ENCODE assay signal across 22 cellular contexts in the genomic region with DNA sequence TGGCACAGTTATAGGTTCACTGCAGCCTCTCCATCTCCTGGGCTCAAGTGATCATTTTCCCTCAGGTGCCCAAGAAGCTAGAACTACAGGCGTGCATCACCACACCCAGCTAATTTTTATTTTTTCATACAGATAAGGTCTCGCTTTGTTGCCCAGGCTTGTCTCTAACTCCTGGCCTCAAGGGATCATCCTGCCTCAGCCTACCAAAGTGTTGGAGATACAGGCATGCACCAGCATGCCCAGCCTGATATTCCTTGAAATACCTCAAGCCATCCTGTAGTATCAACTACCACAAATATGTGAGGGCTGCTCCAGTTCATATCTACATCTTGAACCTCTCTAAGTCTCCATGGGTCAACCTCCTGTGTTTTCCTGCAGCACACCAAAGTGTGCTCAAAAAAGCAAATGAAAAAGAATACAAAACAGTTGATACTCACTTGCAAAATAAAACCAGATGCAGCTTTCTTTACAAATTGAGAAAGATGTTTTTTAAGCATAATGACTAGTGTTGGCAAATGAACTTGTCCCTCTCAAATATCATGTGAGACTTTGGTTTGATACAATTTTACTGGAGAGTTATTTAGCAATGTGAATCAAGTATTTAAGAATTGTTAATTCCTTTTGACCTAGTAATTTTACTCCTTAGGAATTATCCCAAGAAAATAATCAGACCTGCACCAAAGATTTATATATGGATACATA.
DNase-seq lines count a peak whose midpoint lies in the region; ATAC-seq and TF ChIP-seq lines count a peak whose summit lies in the region.
"Had no signal": no experiment of that assay in that cellular context is flagged by ENCODE, and none has a peak within 500 bp of the region (broad histone marks: within the 10 kb centered on the region; RNA-seq: fewer than 3 reads in every experiment).

No MANE protein-coding gene starts in this region.

- 100% methylated on average over 2 of the region's 2 CpGs; no CpG with 5 or more reads in 1 of the 2 experiments for WGBS in IMR-90 (ENCODE audit: extremely low coverage in 2 of 2, insufficient read length in 1 of 2), 2 experiments

- no peaks in the 10 kb centered on the region for H3K36me3 ChIP-seq in IMR-90 (ENCODE audit: control insufficient read depth, insufficient read depth, low read length)
- H3K36me3 ChIP-seq: BE2C had no signal

- no peaks in the 10 kb centered on the region for H3K9me3 ChIP-seq in IMR-90 (ENCODE audit: control insufficient read depth, insufficient read depth, low read length)
- H3K9me3 ChIP-seq: A549, BE2C had no signal

- no peak overlapping the region for H4K91ac ChIP-seq in IMR-90 (ENCODE audit: insufficient read depth, low read depth, low read length)

- BruUV-seq in IMR-90 (replicated peaks; lab: Mats Ljungman, UMichigan) = no TSS peak

- H3K9me3 Mint-ChIP-seq in nephron progenitor cell = peaks cover 12% of the 10 kb centered on the region
- H3K9me3 Mint-ChIP-seq: CD4-positive, alpha-beta T cell had no signal

- no peaks in the 10 kb centered on the region for H4K20me1 ChIP-seq in IMR-90 (ENCODE audit: insufficient read depth, low read length)

- POLR2A ChIA-PET in IMR-90 (lab: Charles Lee; ENCODE audit: unreplicated experiment) = no interaction called here

- H3K27ac Mint-ChIP-seq in nephron progenitor cell = peak overlapping the region; percentile 77
- H3K27ac Mint-ChIP-seq: CD4-positive, alpha-beta T cell had no signal

- TF ChIP-seq CTCF in AG10803 (conservative IDR thresholded peaks at IDR 0.05; ENCODE audit: low read length) = no peak
- no peak for TF ChIP-seq CTCF in IMR-90 (conservative IDR thresholded peaks at IDR 0.05; ENCODE audit: low read depth, low read length)
- TF ChIP-seq CTCF in epithelial cell of esophagus (IDR thresholded peaks at IDR 0.05; ENCODE audit: insufficient read depth, low read depth, low read length, missing control alignments) = no peak
- no peak for TF ChIP-seq CTCF in nephron progenitor cell (IDR thresholded peaks at IDR 0.05)
- no peak for TF ChIP-seq CTCF in GM13977 (IDR thresholded peaks at IDR 0.05; ENCODE audit: extremely low read depth, insufficient read depth, missing control alignments)

- in situ Hi-C loops in IMR-90 (cut with MboI; ENCODE audit: low sequenced_read_pairs) = loop anchor here (25.0 kb wide), 1 partner anchor 620 kb away; no protein-coding TSS in a partner anchor
- in situ Hi-C loops in GM13977 (cut with MboI; ENCODE audit: low pct_unique_long_range_greater_than_20kb, low sequenced_read_pairs, unreplicated experiment) = loop anchor here (25.0 kb wide), 1 partner anchor 620 kb away; no protein-coding TSS in a partner anchor

- no peak overlapping the region for H3K56ac ChIP-seq in IMR-90 (ENCODE audit: extremely low read depth, insufficient read depth, low read length)

- H3K4me1 ChIP-seq in IMR-90 (ENCODE audit: control insufficient read depth, insufficient read depth, low read length) = peaks cover 17% of the 10 kb centered on the region

- no peak for TF ChIP-seq RAD21 in IMR-90 (IDR thresholded peaks at IDR 0.05; ENCODE audit: low read length)

- intact Hi-C loops in IMR-90 (cut with micrococcal nuclease) = loop anchor here (5.0 to 10.0 kb wide), 2 partner anchors 90 to 728 kb away; no protein-coding TSS in a partner anchor

- no peak overlapping the region for H3K4me3 ChIP-seq in AG10803 (ENCODE audit: low read length)
- H3K4me3 ChIP-seq in IMR-90 (ENCODE audit: insufficient read depth, low read depth, low read length) = no peak overlapping the region
- no peak overlapping the region for H3K4me3 ChIP-seq in epithelial cell of esophagus (ENCODE audit: low read length)
- H3K4me3 ChIP-seq: A549, GM12878, K562 had no signal

- H2BK120ac ChIP-seq in IMR-90 (ENCODE audit: low read depth, low read length) = no peak overlapping the region

- H3K4me3 Mint-ChIP-seq in nephron progenitor cell = no peak overlapping the region
- H3K4me3 Mint-ChIP-seq: CD4-positive, alpha-beta T cell had no signal

- peak overlapping the region; percentile 54; the same call in 1 of the 2 replicates for H3K18ac ChIP-seq in IMR-90 (ENCODE audit: low read depth, low read length)

- peaks cover 56% of the 10 kb centered on the region for H3K4me1 Mint-ChIP-seq in nephron progenitor cell

- no peak overlapping the region for H3K9ac ChIP-seq in IMR-90 (ENCODE audit: low read depth, low read length)

- 0 out of 2 replicates have a peak, but pooled peaks cover 3% of the 10 kb centered on the region for H3K9me1 ChIP-seq in IMR-90 (ENCODE audit: insufficient read depth, low read length)

- H3K27me3 Mint-ChIP-seq in nephron progenitor cell (ENCODE audit: low read depth, poor library complexity) = no peaks in the 10 kb centered on the region
- H3K27me3 Mint-ChIP-seq: CD4-positive, alpha-beta T cell had no signal

- ATAC-seq in IMR-90 (ENCODE audit: low read depth) (no peak), GM18907 (IDR thresholded peaks at IDR 0.05; ENCODE audit: unreplicated experiment) (no peak), HG03457 (IDR thresholded peaks at IDR 0.05; ENCODE audit: unreplicated experiment) (no peak)
- ATAC-seq: A549, GM12878, K562, SK-N-SH treated with all-trans-retinoic acid at 6 μM for 48 hours had no signal

- H3K27me3 ChIP-seq in IMR-90 (ENCODE audit: control insufficient read depth, insufficient read depth, low read length) = no peaks in the 10 kb centered on the region
- H3K27me3 ChIP-seq: BE2C had no signal

- peak overlapping the region; percentile 15 for H2BK5ac ChIP-seq in IMR-90 (ENCODE audit: low read depth, low read length, poor library complexity, severe bottlenecking)

- no peak overlapping the region for H2AK5ac ChIP-seq in IMR-90 (ENCODE audit: low read depth, low read length)

- CTCF ChIA-PET in IMR-90 (lab: Yijun Ruan, JAX) = interaction anchor here (0.5 to 0.6 kb wide), 2 partner anchors 10 to 190 kb away, joined by 4 to 6 read pairs; no protein-coding TSS in a partner anchor

- H3K23ac ChIP-seq in IMR-90 (ENCODE audit: low read depth, low read length) = 0 out of 2 replicates have a peak overlapping the region, but pooled peaks have one; percentile 57

- no peak overlapping the region for H3K4ac ChIP-seq in IMR-90 (ENCODE audit: low read depth, low read length)

- peak; percentile 40 for DNase-seq in AG10803 (ENCODE audit: low read depth)
- DNase-seq in IMR-90 = no peak
- DNase-seq in epithelial cell of esophagus (ENCODE audit: low read depth) = peak; percentile 75
- DNase-seq in nephron progenitor cell = no peak
- DNase-seq in GM13977 (ENCODE audit: low spot score) = no peak
- DNase-seq: BE2C; CD4-positive, alpha-beta T cell; COR-L47; DMS 273 treated with DMSO at 0.1 percent for 48 hours; DMS79 treated with DMSO at 0.1 percent for 48 hours; MM.1S; NCI-H1048; NCI-H1436; NCI-H187 treated with DMSO at 0.1 percent for 48 hours; NCI-H2107; NCI-H748 treated with DMSO at 0.1 percent for 48 hours had no signal

- H2BK15ac ChIP-seq in IMR-90 (ENCODE audit: low read depth, low read length) = 0 out of 3 replicates have a peak overlapping the region, but pooled peaks have one; percentile 26

- H4K8ac ChIP-seq in IMR-90 (ENCODE audit: low read depth in 2 of 2, low read length in 2 of 2) = peak overlapping the region in 1 of 2 experiments; percentile 18; a peak in 1 of 4 replicates

- no peak overlapping the region for H2AFZ ChIP-seq in IMR-90 (replicated peaks; ENCODE audit: low read length, poor library complexity)

- H3K79me1 ChIP-seq in IMR-90 (ENCODE audit: low read depth in 1 of 2, low read length in 2 of 2) = peaks cover 0 to 4% of the 10 kb centered on the region in 2 experiments; a peak in 2 of 4 replicates

- H3K4me2 ChIP-seq in IMR-90 (ENCODE audit: low read depth, low read length) = no peak overlapping the region
- H3K4me2 ChIP-seq: A549 had no signal

- no peak overlapping the region for H3K27ac ChIP-seq in IMR-90 (ENCODE audit: insufficient read depth, low read length)

- H3K14ac ChIP-seq in IMR-90 (replicated peaks; ENCODE audit: low read depth, low read length) = no peak overlapping the region

- H2AK9ac ChIP-seq in IMR-90 (replicated peaks; ENCODE audit: low read depth, low read length, poor library complexity) = no peak overlapping the region

- no peak overlapping the region for H2BK20ac ChIP-seq in IMR-90 (ENCODE audit: low read depth, low read length)

- dilution Hi-C loops in IMR-90 (cut with HindIII; ENCODE audit: low sequenced_read_pairs, unreplicated experiment) = no loop called here

- TF ChIP-seq POLR2A in IMR-90 (IDR thresholded peaks at IDR 0.05; ENCODE audit: low read depth, low read length) = no peak

- peak overlapping the region; percentile 46; the same call in 1 of the 2 replicates for H4K5ac ChIP-seq in IMR-90 (ENCODE audit: low read depth, low read length)

- peaks cover 11% of the 10 kb centered on the region for H3K36me3 Mint-ChIP-seq in nephron progenitor cell (ENCODE audit: low read depth)

TF ChIP-seq in IMR-90, 13 proteins besides CTCF, POLR2A, EP300 and RAD21:
- TF ChIP-seq RCOR1 (IDR thresholded peaks at IDR 0.05; ENCODE audit: insufficient replicate concordance, low read length) (no peak), MAFK (IDR thresholded peaks at IDR 0.05; ENCODE audit: low read depth, low read length) (no peak), CEBPB (IDR thresholded peaks at IDR 0.05; ENCODE audit: low read depth, low read length) (no peak)

Comparison
In these comparisons a context has a peak if more than half of its experiments do, and no peak if none do; other contexts are left out.
1. DNase-seq: peak in AG10803 (single experiment) and epithelial cell of esophagus (single experiment); none in IMR-90 (single experiment), nephron progenitor cell (single experiment) and GM13977 (single experiment).